Comparison of ENCODE assay signal across 14 cellular contexts in genomic region chr1:148354909-148355308, GRCh38.
"Had no signal": no experiment of that assay in that cellular context is flagged by ENCODE, and none has a peak within 500 bp of the region (broad histone marks: within the 10 kb centered on the region; RNA-seq: fewer than 3 reads in every experiment).

No MANE protein-coding gene starts in this region.

- DNase-seq: activated CD4-positive, alpha-beta T cell treated with anti-CD3 and anti-CD28 coated beads, Interleukin-2, amount 10 ng/mL, durations not matched to agents 7 days and 5 days; activated CD8-positive, alpha-beta memory T cell treated with anti-CD3 and anti-CD28 coated beads, Interleukin-2, amount 50 U/mL, for 48 hours; activated gamma-delta T cell; activated T-cell treated with anti-CD3 and anti-CD28 coated beads, Interleukin-2, amount 50 U/mL, for 72 hours; caudate nucleus; foreskin keratinocyte; left ventricle myocardium superior; occipital lobe; T-helper 2 cell; upper lobe of right lung had no signal

- H3K36me3 ChIP-seq: prostate gland, thoracic aorta, upper lobe of right lung had no signal

- H3K9me3 ChIP-seq: prostate gland, thoracic aorta, upper lobe of right lung had no signal

- H3K27ac ChIP-seq: foreskin keratinocyte, prostate gland, thoracic aorta had no signal

- FAIRE-seq: colon, TTC549 had no signal

- H3K4me1 ChIP-seq: foreskin keratinocyte, prostate gland had no signal

- H3K4me3 ChIP-seq: prostate gland, thoracic aorta, upper lobe of right lung had no signal
